Comparison of ENCODE assay signal across 35 cellular contexts in the genomic region with DNA sequence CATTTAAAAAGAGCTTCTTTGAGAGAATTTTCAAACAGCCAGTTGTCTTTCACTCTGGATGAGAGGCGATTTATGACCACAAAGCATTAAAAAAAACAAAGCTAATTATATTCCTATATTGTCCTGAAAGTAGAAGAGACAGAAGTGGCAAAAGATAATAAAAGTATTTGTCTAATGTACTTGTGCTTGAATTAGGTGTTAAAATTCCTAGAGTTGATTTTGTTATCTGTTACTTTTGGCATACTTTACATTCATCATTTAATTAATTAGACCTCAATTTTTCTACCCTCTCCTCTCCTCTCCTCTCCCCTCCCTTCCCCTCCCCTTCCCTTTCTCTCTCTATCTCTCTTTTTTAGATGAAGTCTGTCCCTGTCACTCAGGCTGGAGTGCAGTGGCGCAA.
"Had no signal": no experiment of that assay in that cellular context is flagged by ENCODE, and none has a peak within 500 bp of the region (broad histone marks: within the 10 kb centered on the region; RNA-seq: fewer than 3 reads in every experiment).

No MANE protein-coding gene starts in this region.

- H3K4me3 ChIP-seq: MG63 had no signal

- H3K27me3 ChIP-seq: MG63 had no signal

- DNase-seq: Karpas-422, Kasumi-1, MG63, MM.1S, MV-4-11, NCI-H1048, NCI-H1092, NCI-H1105, NCI-H1105 treated with DMSO at 0.1 percent for 48 hours, NCI-H1417, NCI-H1417 treated with DMSO at 0.1 percent for 48 hours, NCI-H1436, NCI-H1436 treated with DMSO at 0.1 percent for 48 hours, NCI-H146, NCI-H1694, NCI-H1694 treated with DMSO at 0.1 percent for 48 hours, NCI-H187, NCI-H187 treated with DMSO at 0.1 percent for 48 hours, NCI-H1930, NCI-H2029, NCI-H2029 treated with DMSO at 0.1 percent for 48 hours, NCI-H2081, NCI-H2081 treated with DMSO at 0.1 percent for 48 hours, NCI-H2107, NCI-H2171, NCI-H2171 treated with DMSO at 0.1 percent for 48 hours, NCI-H2227 treated with DMSO at 0.1 percent for 48 hours, NCI-H226, NCI-H345, NCI-H446, NCI-H446 treated with DMSO at 0.1 percent for 48 hours, NCI-H510A, NCI-H510A treated with DMSO at 0.1 percent for 48 hours, NCI-H524, NCI-H524 treated with DMSO at 0.1 percent for 48 hours had no signal

- H3K9me3 ChIP-seq: MG63 had no signal

- H3K36me3 ChIP-seq: MG63 had no signal
